ENCODE assay signal across 21 cellular contexts in the genomic region with DNA sequence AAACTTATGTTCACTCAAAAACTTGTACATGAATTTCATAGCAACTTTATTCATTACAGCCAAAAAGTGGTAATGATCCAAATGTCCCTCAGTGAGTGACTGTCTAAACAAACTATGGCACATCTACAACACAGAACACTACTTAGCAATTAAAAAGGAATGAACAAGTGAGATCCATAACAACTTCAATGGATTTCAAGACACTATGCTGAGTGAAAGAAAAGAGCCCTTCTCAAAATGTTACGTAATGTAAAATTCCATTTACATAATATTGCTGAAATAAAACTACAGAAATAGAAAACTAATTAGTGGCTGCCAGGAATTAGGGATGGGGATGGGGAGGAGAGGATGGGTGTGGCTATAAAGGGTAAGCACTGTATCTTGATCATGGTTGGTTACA. TPM values are rescaled to one million over a fixed set of nuclear protein-coding genes. Genes with fewer than 3 reads are reported as not detected.
DNase-seq lines count a peak whose midpoint lies in the region; ATAC-seq, FAIRE-seq and TF ChIP-seq lines count a peak whose summit lies in the region.
"Had no signal": no experiment of that assay in that cellular context is flagged by ENCODE, and none has a peak within 500 bp of the region (broad histone marks: within the 10 kb centered on the region; RNA-seq: fewer than 3 reads in every experiment).

No MANE protein-coding gene starts in this region.

- intact Hi-C loops in HepG2 (cut with micrococcal nuclease; ENCODE audit: unreplicated experiment) = no loop called here
- intact Hi-C loops in right lobe of liver (cut with DNase I) = no loop called here
- intact Hi-C loops in left lung (cut with DNase I) = no loop called here

- TF ChIP-seq RAD21 in HepG2 (CRISPR knock-in tag; IDR thresholded peaks at IDR 0.05) = no peak

- no TSS peak for BruUV-seq in HepG2 (replicated peaks; lab: Mats Ljungman, UMichigan)

- no peak for TF ChIP-seq CTCF in HepG2 (CRISPR knock-in tag; IDR thresholded peaks at IDR 0.05)
- TF ChIP-seq CTCF in right lobe of liver (IDR thresholded peaks at IDR 0.05) = no peak
- no peak for TF ChIP-seq CTCF in left lung (IDR thresholded peaks at IDR 0.05)

- no peaks in the 10 kb centered on the region for H4K20me1 ChIP-seq in HepG2 (ENCODE audit: insufficient read depth, low read length)

- no peak overlapping the region for H3K4me2 ChIP-seq in HepG2 (ENCODE audit: low read depth, low read length)

- H3K27ac Mint-ChIP-seq in T-helper 17 cell = peak overlapping the region; percentile 74

- H2AFZ ChIP-seq in HepG2 (ENCODE audit: low read length) = no peak overlapping the region
- H2AFZ ChIP-seq: GM23248 had no signal

- DNase-seq in HepG2 (ENCODE audit: low spot score) (no peak), right lobe of liver (no peak), T-helper 17 cell (no peak), left lung (no peak), caudate nucleus (lab: John Stamatoyannopoulos, UW) (no peak)
- DNase-seq in stimulated activated CD4-positive, alpha-beta T cell treated with anti-CD3 and anti-CD28 coated beads, Interleukin-1b, Interleukin-23, amount 100 ng/mL, for 48 hours = no peak
- DNase-seq: AML-193; C1 segment of cervical spinal cord; Calu3; CD4-positive, alpha-beta memory T cell; COR-L47; DMS153; DND-41; GM23248; H7; HCEC 1CT had no signal

- no peak for ATAC-seq in HepG2
- ATAC-seq in right lobe of liver = no peak
- no peak for ATAC-seq in T-helper 17 cell
- ATAC-seq in left lung = peak; percentile 53
- ATAC-seq: GM12878 had no signal

- no peak overlapping the region for H3K27ac ChIP-seq in HepG2 (ENCODE audit: extremely low read length, insufficient read depth, low read length)
- no peak overlapping the region for H3K27ac ChIP-seq in right lobe of liver
- H3K27ac ChIP-seq in left lung = no peak overlapping the region
- no peak overlapping the region for H3K27ac ChIP-seq in caudate nucleus (ENCODE audit: low read depth, low read length)
- H3K27ac ChIP-seq: 22Rv1, GM23248 had no signal

- H3K36me3 Mint-ChIP-seq in T-helper 17 cell (ENCODE audit: low read depth) = peaks cover 2% of the 10 kb centered on the region

- H3K9me3 ChIP-seq in HepG2 (ENCODE audit: low read length) (no peaks in the 10 kb centered on the region), right lobe of liver (no peaks in the 10 kb centered on the region), T-helper 17 cell (ENCODE audit: control insufficient read depth, low read length, poor library complexity, severe bottlenecking) (no peaks in the 10 kb centered on the region), left lung (no peaks in the 10 kb centered on the region)

- no peaks in the 10 kb centered on the region for H3K27me3 Mint-ChIP-seq in T-helper 17 cell
- H3K27me3 Mint-ChIP-seq: CD4-positive, alpha-beta memory T cell had no signal

- H3K36me3 ChIP-seq in HepG2 (replicated peaks in 1 of 2; ENCODE audit: control insufficient read depth in 1 of 2, insufficient read depth in 2 of 2, low read length in 2 of 2) (no peaks in the 10 kb centered on the region), right lobe of liver (no peaks in the 10 kb centered on the region), left lung (no peaks in the 10 kb centered on the region)

- no peak overlapping the region for H3K9ac ChIP-seq in HepG2 (ENCODE audit: insufficient read depth, low read depth, low read length)
- H3K9ac ChIP-seq: GM23248 had no signal

- H3K4me3 ChIP-seq in HepG2 (replicated peaks in 1 of 3; ENCODE audit: insufficient read depth in 1 of 3, low read depth in 2 of 3, low read length in 3 of 3) = no peak overlapping the region
- H3K4me3 ChIP-seq in right lobe of liver = no peak overlapping the region
- no peak overlapping the region for H3K4me3 ChIP-seq in left lung
- H3K4me3 ChIP-seq: GM12878, GM23248 had no signal

- FAIRE-seq in HepG2 (lab: Jason Lieb, UNC) = no peak
- FAIRE-seq: A204.1, G401.6, GM12878, H1 had no signal

- no peaks in the 10 kb centered on the region for H3K79me2 ChIP-seq in HepG2 (ENCODE audit: insufficient read depth, low read length)

- in situ Hi-C loops in HepG2 (cut with HindIII; ENCODE audit: extremely low pct_ligation_motif_present, low pct_unique_long_range_greater_than_20kb) = no loop called here

- no peak overlapping the region for H3K4me3 Mint-ChIP-seq in T-helper 17 cell
- H3K4me3 Mint-ChIP-seq: CD4-positive, alpha-beta memory T cell had no signal

- no peak for TF ChIP-seq POLR2A in HepG2 (IDR thresholded peaks at IDR 0.05; ENCODE audit: insufficient read depth in 1 of 2, low read depth in 2 of 2, low read length in 2 of 2)
- no peak for TF ChIP-seq POLR2A in right lobe of liver (IDR thresholded peaks at IDR 0.05)

- CTCF ChIA-PET in HepG2 (lab: Yijun Ruan, JAX; ENCODE audit: low intra/inter-chr PET ratio, low total read pairs) = no interaction called here

- POLR2A ChIA-PET in HepG2 (lab: Yijun Ruan, JAX) = no interaction called here

- H3K4me1 Mint-ChIP-seq in T-helper 17 cell = peaks cover 22% of the 10 kb centered on the region

- no peaks in the 10 kb centered on the region for H3K27me3 ChIP-seq in HepG2 (ENCODE audit: control insufficient read depth in 1 of 2, insufficient read depth in 2 of 2, low read length in 2 of 2)
- no peaks in the 10 kb centered on the region for H3K27me3 ChIP-seq in right lobe of liver
- H3K27me3 ChIP-seq in left lung = no peaks in the 10 kb centered on the region

- H3K4me1 ChIP-seq in HepG2 (ENCODE audit: insufficient read depth, low read length) (no peaks in the 10 kb centered on the region), right lobe of liver (no peaks in the 10 kb centered on the region), left lung (peaks cover 0 to 4% of the 10 kb centered on the region in 2 donors)

- TF ChIP-seq EP300 in HepG2 (IDR thresholded peaks at IDR 0.05; ENCODE audit: low read depth in 2 of 2, low read length in 2 of 2) (no peak), HepG2 (CRISPR knock-in tag; IDR thresholded peaks at IDR 0.05; ENCODE audit: borderline replicate concordance) (no peak)

- 100% methylated on average over 1 of the region's 1 CpG for WGBS in HepG2 (ENCODE audit: low lambda C conversion rate)
- WGBS in right lobe of liver (ENCODE audit: insufficient coverage, low coverage, low lambda C conversion rate, missing lambda C conversion rate) = 100% methylated on average over 1 of the region's 1 CpG

TF ChIP-seq in HepG2, 621 proteins besides CTCF, POLR2A, EP300 and RAD21:
- peak; percentile 34; the same call in 1 of the 2 replicates for TF ChIP-seq CEBPB (IDR thresholded peaks at IDR 0.05; ENCODE audit: borderline replicate concordance, low read depth, low read length)
- TF ChIP-seq, protein P1, sequence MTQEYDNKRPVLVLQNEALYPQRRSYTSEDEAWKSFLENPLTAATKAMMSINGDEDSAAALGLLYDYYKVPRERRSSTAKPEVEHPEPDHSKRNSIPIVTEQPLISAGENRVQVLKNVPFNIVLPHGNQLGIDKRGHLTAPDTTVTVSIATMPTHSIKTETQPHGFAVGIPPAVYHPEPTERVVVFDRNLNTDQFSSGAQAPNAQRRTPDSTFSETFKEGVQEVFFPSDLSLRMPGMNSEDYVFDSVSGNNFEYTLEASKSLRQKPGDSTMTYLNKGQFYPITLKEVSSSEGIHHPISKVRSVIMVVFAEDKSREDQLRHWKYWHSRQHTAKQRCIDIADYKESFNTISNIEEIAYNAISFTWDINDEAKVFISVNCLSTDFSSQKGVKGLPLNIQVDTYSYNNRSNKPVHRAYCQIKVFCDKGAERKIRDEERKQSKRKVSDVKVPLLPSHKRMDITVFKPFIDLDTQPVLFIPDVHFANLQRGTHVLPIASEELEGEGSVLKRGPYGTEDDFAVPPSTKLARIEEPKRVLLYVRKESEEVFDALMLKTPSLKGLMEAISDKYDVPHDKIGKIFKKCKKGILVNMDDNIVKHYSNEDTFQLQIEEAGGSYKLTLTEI (CRISPR knock-in tag; conservative IDR thresholded peaks at IDR 0.05) = no peak

RNA-seq across cellular contexts. Expression of a gene that starts 53.6 kb away (rescaled TPM):
- total RNA-seq in HepG2 (2016; rRNA removed; fragmentation: Illumina TruSeq; extraction: Trizol) (47.6 and 74.3 TPM in 2 replicates), right lobe of liver (10 to 100 TPM; 19.0 to 31.1 (median 25.7) TPM), T-helper 17 cell (10 to 100 TPM; 53.3 to 68.4 TPM), left lung (10 to 100 TPM; 55.0 to 64.2 TPM)
- 44.2 and 58.4 TPM in 2 replicates for total RNA-seq in HepG2 (2016; cell fraction: cytosol; rRNA removed; fragmentation: Illumina TruSeq; extraction: Trizol; ENCODE audit: low read depth)
- 48.0 and 72.9 TPM in 2 replicates for total RNA-seq in HepG2 (2016; cell fraction: insoluble cytoplasmic fraction; rRNA removed; fragmentation: Illumina TruSeq; extraction: Trizol)
- total RNA-seq in HepG2 (2016; cell fraction: membrane; rRNA removed; fragmentation: Illumina TruSeq; extraction: Trizol) = 80.3 and 82.6 TPM in 2 replicates
- total RNA-seq in HepG2 (2016; cell fraction: nucleus; rRNA removed; fragmentation: Illumina TruSeq; extraction: Trizol) = 54.5 and 60.6 TPM in 2 replicates
- polyA plus RNA-seq in HepG2 (2011; rRNA removed) = 51.6 and 72.0 TPM in 2 replicates
- 32.3 and 39.0 TPM in 2 replicates for polyA plus RNA-seq in HepG2 (2011; cell fraction: cytosol; rRNA removed)
- polyA plus RNA-seq in HepG2 (2011; cell fraction: nucleus; rRNA removed) = 13.1 and 15.9 TPM in 2 replicates
- polyA plus RNA-seq in HepG2 (2012) = 42.0 and 55.8 TPM in 2 replicates
- 28.7 and 32.8 TPM in 2 replicates for polyA plus RNA-seq in HepG2 (2016; cell fraction: cytosol; fragmentation: Illumina TruSeq; extraction: Trizol; ENCODE audit: low read depth)
- polyA plus RNA-seq in HepG2 (2016; cell fraction: insoluble cytoplasmic fraction; fragmentation: Illumina TruSeq; extraction: Trizol; ENCODE audit: low read depth) = 70.0 and 71.9 TPM in 2 replicates
- 59.3 and 65.7 TPM in 2 replicates for polyA plus RNA-seq in HepG2 (2016; cell fraction: membrane; fragmentation: Illumina TruSeq; extraction: Trizol; ENCODE audit: low read depth)
- polyA plus RNA-seq in HepG2 (2016; cell fraction: nucleus; fragmentation: Illumina TruSeq; extraction: Trizol; ENCODE audit: insufficient read depth, low read depth) = 23.8 and 26.1 TPM in 2 replicates
- polyA minus RNA-seq in HepG2 (2011; rRNA and poly(A)+ RNA removed; ENCODE audit: low replicate concordance) = 107 and 109 TPM in 2 replicates
- 50.0 and 63.9 TPM in 2 replicates for polyA minus RNA-seq in HepG2 (2011; cell fraction: cytosol; rRNA and poly(A)+ RNA removed)
- 116 and 119 TPM in 2 replicates for polyA minus RNA-seq in HepG2 (2011; cell fraction: nucleus; rRNA and poly(A)+ RNA removed)
